ENCODE assay signal across 35 cellular contexts in genomic region chrX:10038585-10038984, GRCh38.
"Had no signal": no experiment of that assay in that cellular context is flagged by ENCODE, and none has a peak within 500 bp of the region (broad histone marks: within the 10 kb centered on the region; RNA-seq: fewer than 3 reads in every experiment).

No MANE protein-coding gene starts in this region.

- DNase-seq: activated CD4-positive, alpha-beta memory T cell treated with anti-CD3 and anti-CD28 coated beads, Interleukin-2, amount 10 ng/mL, durations not matched to agents 7 days and 5 days; activated CD4-positive, alpha-beta T cell treated with anti-CD3 and anti-CD28 coated beads for 1 hour; activated CD4-positive, alpha-beta T cell treated with anti-CD3 and anti-CD28 coated beads for 48 hours; activated CD4-positive, CD25-positive, alpha-beta regulatory T cell; activated CD8-positive, alpha-beta memory T cell treated with anti-CD3 and anti-CD28 coated beads for 24 hours; activated CD8-positive, alpha-beta memory T cell treated with anti-CD3 and anti-CD28 coated beads, Interleukin-2, amount 10 ng/mL, durations not matched to agents 7 days and 5 days; activated effector memory CD4-positive, alpha-beta T cell treated with anti-CD3 and anti-CD28 coated beads, Interleukin-2, amount 50 U/mL, for 16 hours; activated naive CD4-positive, alpha-beta T cell; activated naive CD4-positive, alpha-beta T cell treated with anti-CD3 and anti-CD28 coated beads, Interleukin-2, amount 50 U/mL, for 16 hours; activated naive CD8-positive, alpha-beta T cell treated with anti-CD3 and anti-CD28 coated beads for 36 hours; activated T-cell treated with anti-CD3 and anti-CD28 coated beads, Interleukin-2, amount 50 U/mL, for 1 hour; activated T-cell treated with anti-CD3 and anti-CD28 coated beads, Interleukin-2, amount 50 U/mL, for 72 hours; amniotic stem cell; brain microvascular endothelial cell; NCI-H1092 treated with DMSO at 0.1 percent for 48 hours; NCI-H1417; NCI-H146; NCI-H187; NCI-H2029 treated with DMSO at 0.1 percent for 48 hours; NCI-H2107; NCI-H2171; NCI-H510A; NCI-H526; NCI-H748 treated with DMSO at 0.1 percent for 48 hours; NK-92 treated with Interleukin-12 subunit alpha and Interleukin-12 subunit beta, amount 100 ng/mL, for 24 hours; PC-3; Peyer's patch; RPMI8226; SW 1271; T-helper 1 cell; T-helper 2 cell; T-helper 9 cell; WERI-Rb-1 had no signal

- H3K4me1 ChIP-seq: Peyer's patch had no signal

- ATAC-seq: activated CD8-positive, alpha-beta memory T cell treated with anti-CD3 and anti-CD28 coated beads, Interleukin-2, amount 10 ng/mL, durations not matched to agents 7 days and 5 days; activated T-cell treated with anti-CD3 and anti-CD28 coated beads, Interleukin-2, amount 50 U/mL, for 72 hours; activated T-helper 17 cell treated with anti-CD3 and anti-CD28 coated beads, Interleukin-2, amount 50 U/mL, for 72 hours; PC-3 had no signal

- H3K4me3 ChIP-seq: cardiac muscle cell, Peyer's patch had no signal

- H3K36me3 ChIP-seq: brain microvascular endothelial cell, cardiac muscle cell, Peyer's patch, WERI-Rb-1 had no signal

- H3K27ac ChIP-seq: brain microvascular endothelial cell, cardiac muscle cell, Peyer's patch, WERI-Rb-1 had no signal

- H3K27me3 ChIP-seq: brain microvascular endothelial cell, cardiac muscle cell, Peyer's patch had no signal

- H3K9me3 ChIP-seq: Peyer's patch had no signal
